Comparison of ENCODE assay signal across 10 cellular contexts in the genomic region with DNA sequence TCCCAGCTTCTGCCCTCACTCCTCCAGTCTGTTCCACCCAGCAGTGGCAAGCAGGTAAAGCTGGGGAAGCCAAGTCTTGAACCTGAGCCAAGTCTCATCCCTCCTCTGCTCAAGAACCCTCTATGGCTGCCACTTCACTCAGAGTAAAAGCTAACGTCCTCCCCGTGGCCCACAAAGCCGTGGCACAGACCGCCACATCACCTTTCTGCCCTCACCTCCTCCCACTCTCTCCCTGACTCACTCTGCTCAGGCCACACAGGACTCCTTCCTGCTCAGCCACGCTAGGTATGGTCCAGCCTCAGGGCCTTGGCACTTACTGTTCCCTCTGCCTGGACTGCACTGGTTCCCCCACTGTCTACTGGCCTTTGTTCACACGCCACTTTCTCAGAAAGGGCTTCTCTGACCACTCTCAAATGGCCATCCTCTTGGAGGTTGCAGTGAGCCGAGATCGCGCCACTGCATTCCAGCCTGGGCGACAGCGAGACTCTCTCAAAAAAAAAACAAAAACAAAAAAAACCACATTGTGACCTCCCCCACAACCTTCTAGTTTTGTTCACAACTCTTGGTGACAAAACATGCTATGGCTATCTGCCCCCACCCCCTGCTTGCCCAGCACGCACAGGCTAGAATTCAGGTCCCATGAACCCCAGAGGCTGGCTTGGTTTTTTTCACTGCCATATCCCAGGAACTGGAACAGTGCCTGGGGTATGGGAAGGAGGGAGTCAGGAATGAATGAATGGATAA. TPM values are rescaled to one million over a fixed set of nuclear protein-coding genes. Genes with fewer than 3 reads are reported as not detected.
DNase-seq lines count a peak whose midpoint lies in the region; ATAC-seq and TF ChIP-seq lines count a peak whose summit lies in the region.
"Had no signal": no experiment of that assay in that cellular context is flagged by ENCODE, and none has a peak within 500 bp of the region (broad histone marks: within the 10 kb centered on the region; RNA-seq: fewer than 3 reads in every experiment).

No MANE protein-coding gene starts in this region.

- H3K9ac ChIP-seq in BLaER1 (no peak overlapping the region), mesenchymal stem cell (ENCODE audit: low read length) (peak overlapping the region; percentile 54)

- H3K4me1 Mint-ChIP-seq in activated CD4-positive, alpha-beta T cell treated with anti-CD3 and anti-CD28 coated beads, Interleukin-2, amount 10 ng/mL, durations not matched to agents 24 days and 14 days: peaks cover 24% of the 10 kb centered on the region

- no peak overlapping the region for H3K4me3 ChIP-seq in BLaER1
- H3K4me3 ChIP-seq in HEK293 (ENCODE audit: low read depth, low read length): no peak overlapping the region
- no peak overlapping the region for H3K4me3 ChIP-seq in astrocyte of the spinal cord (ENCODE audit: low read depth, low read length)
- peak overlapping the region in 1 of 2 experiments; percentile 59 for H3K4me3 ChIP-seq in mesenchymal stem cell (ENCODE audit: insufficient read depth in 1 of 2, low read depth in 1 of 2, low read length in 2 of 2)

- 81% methylated on average over 12 of the region's 12 CpGs for WGBS in mesenchymal stem cell

- H3K9me3 ChIP-seq in BLaER1: no peaks in the 10 kb centered on the region
- H3K9me3 ChIP-seq in HEK293 (ENCODE audit: control insufficient read depth, insufficient read depth, low read depth, low read length): no peaks in the 10 kb centered on the region
- no peaks in the 10 kb centered on the region for H3K9me3 ChIP-seq in mesenchymal stem cell (ENCODE audit: control insufficient read depth, low read length)
- H3K9me3 ChIP-seq: heart left ventricle had no signal

- H2BK5ac ChIP-seq in mesenchymal stem cell (ENCODE audit: low read depth, low read length, poor library complexity, severe bottlenecking): no peak overlapping the region

- H2AFZ ChIP-seq in mesenchymal stem cell (ENCODE audit: low read depth, low read length): peak overlapping the region; percentile 62

- no peaks in the 10 kb centered on the region for H3K9me3 Mint-ChIP-seq in activated CD4-positive, alpha-beta T cell treated with anti-CD3 and anti-CD28 coated beads, Interleukin-2, amount 10 ng/mL, durations not matched to agents 24 days and 14 days

- H4K91ac ChIP-seq in mesenchymal stem cell (ENCODE audit: low read length): peak overlapping the region; percentile 5

- intact Hi-C loops in activated CD4-positive, alpha-beta T cell treated with anti-CD3 and anti-CD28 coated beads, Interleukin-2, amount 10 ng/mL, durations not matched to agents 24 days and 14 days (cut with micrococcal nuclease): no loop called here

- peak overlapping the region in 1 of 2 experiments; percentile 23 for H2BK12ac ChIP-seq in mesenchymal stem cell (ENCODE audit: low read length in 2 of 2)

- peaks cover 78% of the 10 kb centered on the region for H4K20me1 ChIP-seq in BLaER1

- H3K4me2 ChIP-seq in BLaER1: peak overlapping the region; percentile 56
- peak overlapping the region; percentile 53 for H3K4me2 ChIP-seq in mesenchymal stem cell (ENCODE audit: low read length, poor library complexity, severe bottlenecking)

- H3K14ac ChIP-seq in mesenchymal stem cell (ENCODE audit: low read length in 2 of 2): no peak overlapping the region

- H2BK120ac ChIP-seq in mesenchymal stem cell (ENCODE audit: low read depth, low read length): no peak overlapping the region

- no peak overlapping the region for H3K27ac Mint-ChIP-seq in activated CD4-positive, alpha-beta T cell treated with anti-CD3 and anti-CD28 coated beads, Interleukin-2, amount 10 ng/mL, durations not matched to agents 24 days and 14 days

- H3K79me1 ChIP-seq in mesenchymal stem cell (replicated peaks; ENCODE audit: low read length, poor library complexity, severe bottlenecking): peaks cover 40% of the 10 kb centered on the region

- no peak for ATAC-seq in GM19463 (IDR thresholded peaks at IDR 0.05; ENCODE audit: unreplicated experiment)

- DNase-seq in astrocyte of the spinal cord (ENCODE audit: low read depth, low spot score) (peak; percentile 28), mesenchymal stem cell (peak; percentile 52), GM10266 (ENCODE audit: extremely low spot score) (no peak)
- no peak for DNase-seq in effector CD8-positive, alpha-beta T cell (lab: John Stamatoyannopoulos, UW)
- DNase-seq in activated CD4-positive, alpha-beta T cell treated with anti-CD3 and anti-CD28 coated beads, Interleukin-2, amount 10 ng/mL, durations not matched to agents 24 days and 14 days: no peak

- no peak overlapping the region for H3K23ac ChIP-seq in mesenchymal stem cell (ENCODE audit: low read length in 2 of 2)

- H3K36me3 ChIP-seq in BLaER1: peaks cover 19% of the 10 kb centered on the region
- H3K36me3 ChIP-seq in HEK293 (ENCODE audit: control insufficient read depth in 2 of 2, insufficient read depth in 1 of 2, low read length in 2 of 2): peaks cover 0 to 4% of the 10 kb centered on the region in 2 experiments; a peak in 2 of 3 replicates
- H3K36me3 ChIP-seq in mesenchymal stem cell (ENCODE audit: control insufficient read depth in 1 of 2, insufficient read depth in 2 of 2, low read depth in 1 of 2, low read length in 2 of 2): peaks cover 0 to 21% of the 10 kb centered on the region in 2 experiments

- H3K27me3 ChIP-seq in BLaER1 (no peaks in the 10 kb centered on the region), mesenchymal stem cell (ENCODE audit: control insufficient read depth in 1 of 2, insufficient read depth in 1 of 2, low read length in 2 of 2) (no peaks in the 10 kb centered on the region)
- H3K27me3 ChIP-seq: heart left ventricle had no signal

- POLR2A ChIA-PET in HEK293 (lab: Yijun Ruan, JAX): interaction anchor here (0.9 to 1.6 kb wide), 3 partner anchors 16 to 38 kb away, joined by 3 to 4 read pairs (median 3); a partner anchor contains a TSS

- no peak overlapping the region for H3K4me3 Mint-ChIP-seq in activated CD4-positive, alpha-beta T cell treated with anti-CD3 and anti-CD28 coated beads, Interleukin-2, amount 10 ng/mL, durations not matched to agents 24 days and 14 days

- CTCF ChIA-PET in HEK293 (lab: Yijun Ruan, JAX): interaction anchor here (0.6 to 5.0 kb wide), 22 partner anchors 8 to 755 kb away, joined by 3 to 37 read pairs (median 4); a partner anchor contains a TSS

- H3K4ac ChIP-seq in mesenchymal stem cell (ENCODE audit: low read depth in 1 of 2, low read length in 2 of 2): no peak overlapping the region

- TF ChIP-seq CTCF in HEK293 (tag by site-specific recombination; IDR thresholded peaks at IDR 0.05) (no peak), astrocyte of the spinal cord (IDR thresholded peaks at IDR 0.05; ENCODE audit: low read depth, low read length) (no peak), GM10266 (IDR thresholded peaks at IDR 0.05; ENCODE audit: control insufficient read depth, insufficient read depth, low read depth, missing control alignments) (no peak)

- in situ Hi-C loops in astrocyte of the spinal cord (cut with HindIII; ENCODE audit: low sequenced_read_pairs): no loop called here

- H3K4me1 ChIP-seq in BLaER1 (peaks cover 99% of the 10 kb centered on the region), HEK293 (ENCODE audit: control insufficient read depth, insufficient read depth, low read length) (peaks cover 3% of the 10 kb centered on the region; the same call in 1 of the 2 replicates), mesenchymal stem cell (ENCODE audit: control insufficient read depth, insufficient read depth, low read depth, low read length) (peaks cover 59% of the 10 kb centered on the region)

- H2BK15ac ChIP-seq in mesenchymal stem cell (ENCODE audit: low read depth, poor library complexity, severe bottlenecking): no peak overlapping the region

- H3K27ac ChIP-seq in BLaER1 (no peak overlapping the region), HEK293 (ENCODE audit: extremely low read depth, low read depth, low read length) (no peak overlapping the region), mesenchymal stem cell (ENCODE audit: low read length, poor library complexity, severe bottlenecking) (no peak overlapping the region)

- H2AK5ac ChIP-seq in mesenchymal stem cell (ENCODE audit: low read length, severe bottlenecking): no peak overlapping the region

- no peaks in the 10 kb centered on the region for H3K27me3 Mint-ChIP-seq in activated CD4-positive, alpha-beta T cell treated with anti-CD3 and anti-CD28 coated beads, Interleukin-2, amount 10 ng/mL, durations not matched to agents 24 days and 14 days

- peak overlapping the region; percentile 79 for H4K8ac ChIP-seq in mesenchymal stem cell (ENCODE audit: low read length)

- H3K36me3 Mint-ChIP-seq in activated CD4-positive, alpha-beta T cell treated with anti-CD3 and anti-CD28 coated beads, Interleukin-2, amount 10 ng/mL, durations not matched to agents 24 days and 14 days (ENCODE audit: low read depth): peaks cover 3% of the 10 kb centered on the region

- peak overlapping the region; percentile 63 to 69 for H3K18ac ChIP-seq in mesenchymal stem cell (ENCODE audit: low read depth in 1 of 2, low read length in 2 of 2)

TF ChIP-seq in HEK293, 187 proteins besides CTCF, POLR2A, EP300 and RAD21 (continues in another document):
- TF ChIP-seq, protein P1, sequence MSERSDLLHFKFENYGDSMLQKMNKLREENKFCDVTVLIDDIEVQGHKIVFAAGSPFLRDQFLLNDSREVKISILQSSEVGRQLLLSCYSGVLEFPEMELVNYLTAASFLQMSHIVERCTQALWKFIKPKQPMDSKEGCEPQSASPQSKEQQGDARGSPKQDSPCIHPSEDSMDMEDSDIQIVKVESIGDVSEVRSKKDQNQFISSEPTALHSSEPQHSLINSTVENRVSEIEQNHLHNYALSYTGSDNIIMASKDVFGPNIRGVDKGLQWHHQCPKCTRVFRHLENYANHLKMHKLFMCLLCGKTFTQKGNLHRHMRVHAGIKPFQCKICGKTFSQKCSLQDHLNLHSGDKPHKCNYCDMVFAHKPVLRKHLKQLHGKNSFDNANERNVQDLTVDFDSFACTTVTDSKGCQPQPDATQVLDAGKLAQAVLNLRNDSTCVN (tag by site-specific recombination; optimal IDR thresholded peaks at IDR 0.05): peak; percentile 1
- TF ChIP-seq ZBTB20 (tag by site-specific recombination; IDR thresholded peaks at IDR 0.05): peak; percentile 83

RNA-seq across cellular contexts. Expression of a gene that starts 15.8 kb away (rescaled TPM):
- 220 TPM for polyA plus RNA-seq in mesenchymal stem cell (2013, experiment 1 of 2)
- polyA plus RNA-seq in mesenchymal stem cell (2013, experiment 2 of 2): 213 TPM
- 129 and 132 TPM in 2 replicates for total RNA-seq in activated CD4-positive, alpha-beta T cell treated with anti-CD3 and anti-CD28 coated beads, Interleukin-2, amount 10 ng/mL, durations not matched to agents 24 days and 14 days

RNA-seq across cellular contexts. Expression of a gene that starts 26.7 kb away (rescaled TPM):
- 136 TPM for polyA plus RNA-seq in mesenchymal stem cell (2013, experiment 1 of 2)
- polyA plus RNA-seq in mesenchymal stem cell (2013, experiment 2 of 2): 131 TPM
- total RNA-seq in activated CD4-positive, alpha-beta T cell treated with anti-CD3 and anti-CD28 coated beads, Interleukin-2, amount 10 ng/mL, durations not matched to agents 24 days and 14 days: 108 and 119 TPM in 2 replicates

RNA-seq across cellular contexts. Expression of a gene that starts 26.8 kb away (rescaled TPM):
- not detected for polyA plus RNA-seq in mesenchymal stem cell (2013, experiment 1 of 2)
- not detected for polyA plus RNA-seq in mesenchymal stem cell (2013, experiment 2 of 2)
- not detected in 2 replicates for total RNA-seq in activated CD4-positive, alpha-beta T cell treated with anti-CD3 and anti-CD28 coated beads, Interleukin-2, amount 10 ng/mL, durations not matched to agents 24 days and 14 days
- total RNA-seq: NCI-H460 had no signal
- polyA plus RNA-seq: heart left ventricle had no signal

RNA-seq across cellular contexts. Expression of a gene that starts 37.9 kb away (rescaled TPM):
- polyA plus RNA-seq in mesenchymal stem cell (2013, experiment 1 of 2): 59.4 TPM
- polyA plus RNA-seq in mesenchymal stem cell (2013, experiment 2 of 2): 60.1 TPM
- 117 and 126 TPM in 2 replicates for total RNA-seq in activated CD4-positive, alpha-beta T cell treated with anti-CD3 and anti-CD28 coated beads, Interleukin-2, amount 10 ng/mL, durations not matched to agents 24 days and 14 days

Comparison
In these comparisons a context has a peak if more than half of its experiments do, and no peak if none do; other contexts are left out.
1. DNase-seq: peak in astrocyte of the spinal cord (single experiment) and mesenchymal stem cell (single experiment); none in effector CD8-positive, alpha-beta T cell (single experiment), GM10266 (single experiment) and activated CD4-positive, alpha-beta T cell treated with anti-CD3 and anti-CD28 coated beads, Interleukin-2, amount 10 ng/mL, durations not matched to agents 24 days and 14 days (single experiment).